In genomic region chr1:38009841-38010180, GRCh38 we compare ENCODE assay signal across 11 cellular contexts. TPM values are rescaled to one million over a fixed set of nuclear protein-coding genes. Genes with fewer than 3 reads are reported as not detected.
DNase-seq lines count a peak whose midpoint lies in the region; ATAC-seq and TF ChIP-seq lines count a peak whose summit lies in the region.
"Had no signal": no experiment of that assay in that cellular context is flagged by ENCODE, and none has a peak within 500 bp of the region (broad histone marks: within the 10 kb centered on the region; RNA-seq: fewer than 3 reads in every experiment).

No MANE protein-coding gene starts in this region.

- peaks cover 18% of the 10 kb centered on the region for H4K20me1 ChIP-seq in BLaER1

- intact Hi-C loops in CD8-positive, alpha-beta T cell (cut with DNase I, micrococcal nuclease) = loop anchor here (10.0 kb wide), 5 partner anchors 205 to 845 kb away; partner anchors contain the start of genes GNL2 (in 2 of the 2), C1orf122 (in 1 of the 2), RRAGC (in 1 of the 2) and YRDC (in 1 of the 2)
- intact Hi-C loops in natural killer cell (cut with micrococcal nuclease) = loop anchor here (5.0 to 10.0 kb wide), 2 partner anchors 78 to 535 kb away; partner anchors contain the start of gene ZC3H12A
- intact Hi-C loops in mucosa of descending colon (cut with DNase I, micrococcal nuclease) = no loop called here

- POLR2A ChIA-PET in CD8-positive, alpha-beta T cell (lab: Charles Lee) = interaction anchor here (1.6 to 1.8 kb wide), 2 partner anchors 15 to 20 kb away, joined by 4 to 13 read pairs; partner anchors contain the start of gene SF3A3

- no peaks in the 10 kb centered on the region for H3K9me3 Mint-ChIP-seq in CD8-positive, alpha-beta T cell
- no peaks in the 10 kb centered on the region for H3K9me3 Mint-ChIP-seq in activated naive CD4-positive, alpha-beta T cell treated with anti-CD3 and anti-CD28 coated beads, Interleukin-2, amount 50 U/mL, for 72 hours
- H3K9me3 Mint-ChIP-seq in natural killer cell = no peaks in the 10 kb centered on the region

- peaks cover 10% of the 10 kb centered on the region for H3K36me3 ChIP-seq in BLaER1
- H3K36me3 ChIP-seq in CD8-positive, alpha-beta T cell (ENCODE audit: insufficient read depth, low read length) = no peaks in the 10 kb centered on the region
- no peaks in the 10 kb centered on the region for H3K36me3 ChIP-seq in mucosa of descending colon (ENCODE audit: low read depth)

- peaks cover 61% of the 10 kb centered on the region for H3K4me1 Mint-ChIP-seq in CD8-positive, alpha-beta T cell (ENCODE audit: low read depth)
- peaks cover 58 to 68% of the 10 kb centered on the region in 2 donors for H3K4me1 Mint-ChIP-seq in natural killer cell

- no peak overlapping the region for H3K4me2 ChIP-seq in BLaER1

- CTCF ChIA-PET in CD8-positive, alpha-beta T cell (lab: Charles Lee) = interaction anchor here (1.7 to 4.3 kb wide), 3 partner anchors 10 to 19 kb away, joined by 7 to 25 read pairs (median 11); partner anchors contain the start of gene SF3A3

- H3K4me1 ChIP-seq in BLaER1 (peaks cover 38% of the 10 kb centered on the region), mucosa of descending colon (ENCODE audit: low read depth) (peaks cover 14% of the 10 kb centered on the region)
- H3K4me1 ChIP-seq in CD8-positive, alpha-beta T cell (ENCODE audit: insufficient read depth, low read length) = peaks cover 48% of the 10 kb centered on the region

- TF ChIP-seq CTCF in CD8-positive, alpha-beta T cell (IDR thresholded peaks at IDR 0.05) = no peak
- TF ChIP-seq CTCF in natural killer cell (IDR thresholded peaks at IDR 0.05) (no peak), mucosa of descending colon (IDR thresholded peaks at IDR 0.05) (no peak)

- H3K36me3 Mint-ChIP-seq in CD8-positive, alpha-beta T cell = peaks cover 9% of the 10 kb centered on the region
- H3K36me3 Mint-ChIP-seq in activated naive CD4-positive, alpha-beta T cell treated with anti-CD3 and anti-CD28 coated beads, Interleukin-2, amount 50 U/mL, for 72 hours = peaks cover 11 to 22% of the 10 kb centered on the region in 2 donors
- H3K36me3 Mint-ChIP-seq in natural killer cell = no peaks in the 10 kb centered on the region

- DNase-seq in CD8-positive, alpha-beta T cell = no peak
- DNase-seq in activated naive CD4-positive, alpha-beta T cell treated with anti-CD3 and anti-CD28 coated beads, Interleukin-2, amount 50 U/mL, for 72 hours (ENCODE audit: low spot score in 2 of 2) = no peak
- no peak for DNase-seq in natural killer cell
- DNase-seq in NCI-H128 (lab: John Stamatoyannopoulos, UW; ENCODE audit: unreplicated experiment) = no peak
- no peak for DNase-seq in mucosa of descending colon
- DNase-seq in NCI-H510A treated with DMSO at 0.1 percent for 48 hours (lab: John Stamatoyannopoulos, UW) = no peak
- DNase-seq in NCI-H1436 treated with DMSO at 0.1 percent for 48 hours (lab: John Stamatoyannopoulos, UW) = no peak
- DNase-seq: central memory CD4-positive, alpha-beta T cell; hippocampal formation had no signal

- no peak for ATAC-seq in CD8-positive, alpha-beta T cell
- ATAC-seq in activated naive CD4-positive, alpha-beta T cell treated with anti-CD3 and anti-CD28 coated beads, Interleukin-2, amount 50 U/mL, for 72 hours = no peak
- ATAC-seq in natural killer cell (no peak), mucosa of descending colon (no peak)

- H3K9me3 ChIP-seq in BLaER1 (no peaks in the 10 kb centered on the region), mucosa of descending colon (no peaks in the 10 kb centered on the region)
- no peaks in the 10 kb centered on the region for H3K9me3 ChIP-seq in CD8-positive, alpha-beta T cell (ENCODE audit: low read length)

- H3K27ac ChIP-seq in BLaER1 = 0 out of 2 replicates have a peak overlapping the region, but pooled peaks have one; percentile 68
- no peak overlapping the region for H3K27ac ChIP-seq in CD8-positive, alpha-beta T cell (ENCODE audit: low read depth, low read length)

- no peak overlapping the region for H3K4me3 Mint-ChIP-seq in CD8-positive, alpha-beta T cell
- peak overlapping the region; percentile 80 for H3K4me3 Mint-ChIP-seq in natural killer cell

- peak overlapping the region; percentile 89 for H3K27ac Mint-ChIP-seq in CD8-positive, alpha-beta T cell
- peak overlapping the region; percentile 91 to 92 for H3K27ac Mint-ChIP-seq in activated naive CD4-positive, alpha-beta T cell treated with anti-CD3 and anti-CD28 coated beads, Interleukin-2, amount 50 U/mL, for 72 hours
- H3K27ac Mint-ChIP-seq in natural killer cell = peak overlapping the region; percentile 96 to 100

- H3K4me3 ChIP-seq in BLaER1 = no peak overlapping the region
- no peak overlapping the region for H3K4me3 ChIP-seq in CD8-positive, alpha-beta T cell (ENCODE audit: low read depth, low read length)
- no peak overlapping the region for H3K4me3 ChIP-seq in mucosa of descending colon

- H3K9ac ChIP-seq in BLaER1 = no peak overlapping the region

- no peaks in the 10 kb centered on the region for H3K27me3 ChIP-seq in BLaER1
- H3K27me3 ChIP-seq in CD8-positive, alpha-beta T cell (ENCODE audit: insufficient read depth, low read length) = no peaks in the 10 kb centered on the region

- no peaks in the 10 kb centered on the region for H3K27me3 Mint-ChIP-seq in CD8-positive, alpha-beta T cell (ENCODE audit: low read depth)
- H3K27me3 Mint-ChIP-seq in natural killer cell (ENCODE audit: low read depth in 2 of 2) = no peaks in the 10 kb centered on the region

RNA-seq across cellular contexts. Expression of gene UTP11, which starts 2.7 kb away (rescaled TPM):
- 10 to 100 TPM; 12.8 to 14.0 TPM for total RNA-seq in CD8-positive, alpha-beta T cell
- 10 to 100 TPM; 55.7 to 92.2 TPM for total RNA-seq in activated naive CD4-positive, alpha-beta T cell treated with anti-CD3 and anti-CD28 coated beads, Interleukin-2, amount 50 U/mL, for 72 hours
- total RNA-seq in natural killer cell = 10 to 100 TPM; 13.4 to 20.7 (median 19.2) TPM
- total RNA-seq in mucosa of descending colon = 10 to 100 TPM; 13.7 to 35.7 (median 15.3) TPM

RNA-seq across cellular contexts. Expression of gene FHL3, which starts 4.5 kb away (rescaled TPM):
- total RNA-seq in CD8-positive, alpha-beta T cell = 1 to 10 TPM; 5.6 to 5.9 TPM
- total RNA-seq in activated naive CD4-positive, alpha-beta T cell treated with anti-CD3 and anti-CD28 coated beads, Interleukin-2, amount 50 U/mL, for 72 hours = 10 to 100 TPM; 17.9 to 39.0 TPM
- total RNA-seq in natural killer cell (10 to 100 TPM; 49.3 to 82.6 (median 53.6) TPM), mucosa of descending colon (10 to 100 TPM in 1 of 3 donors, 1 to 10 TPM in 2; 2.0 to 34.1 (median 8.7) TPM)

RNA-seq across cellular contexts. Expression of gene SF3A3, which starts 20.0 kb away (rescaled TPM):
- total RNA-seq in CD8-positive, alpha-beta T cell = 10 to 100 TPM; 41.7 to 42.6 TPM
- total RNA-seq in activated naive CD4-positive, alpha-beta T cell treated with anti-CD3 and anti-CD28 coated beads, Interleukin-2, amount 50 U/mL, for 72 hours = 10 to 100 TPM; 92.9 to 99.3 TPM
- 10 to 100 TPM; 48.7 to 75.8 (median 71.1) TPM for total RNA-seq in natural killer cell
- total RNA-seq in mucosa of descending colon = 10 to 100 TPM; 38.3 to 47.1 (median 44.7) TPM

RNA-seq across cellular contexts. Expression of gene POU3F1, which starts 36.8 kb away (rescaled TPM):
- total RNA-seq in CD8-positive, alpha-beta T cell = 1 to 10 TPM; 1.0 to 1.1 TPM
- total RNA-seq in activated naive CD4-positive, alpha-beta T cell treated with anti-CD3 and anti-CD28 coated beads, Interleukin-2, amount 50 U/mL, for 72 hours = not detected
- total RNA-seq in natural killer cell (under 1 TPM in 2 of 3 donors, not detected in 1; 0.12 to 0.15 TPM), mucosa of descending colon (not detected)
- total RNA-seq: liver had no signal

Comparison
In these comparisons a context has a peak if more than half of its experiments do, and no peak if none do; other contexts are left out.
1. intact Hi-C loops: an anchor here in CD8-positive, alpha-beta T cell (10.0 kb wide) and natural killer cell (5.0 to 10.0 kb wide); none called in mucosa of descending colon.